ENCODE assay signal across 11 cellular contexts in the genomic region with DNA sequence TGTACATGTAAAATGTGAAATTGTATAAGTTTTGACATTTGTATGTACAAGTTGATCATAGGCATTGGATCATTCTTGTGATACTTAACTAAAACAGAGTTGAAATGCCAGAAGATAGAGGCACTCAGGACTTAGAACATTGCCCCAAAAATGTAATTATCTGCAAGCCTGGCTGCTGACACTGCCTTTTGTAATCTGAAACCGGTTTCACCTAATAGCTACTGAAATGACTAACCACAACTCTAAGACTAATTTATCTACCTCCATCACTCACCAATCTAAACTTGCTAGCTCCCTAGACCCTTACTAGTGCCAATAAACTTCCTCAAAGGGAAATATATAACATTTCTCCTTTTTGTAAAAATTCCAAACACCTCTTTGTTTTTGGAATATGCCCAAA.
"Had no signal": no experiment of that assay in that cellular context is flagged by ENCODE, and none has a peak within 500 bp of the region (broad histone marks: within the 10 kb centered on the region; RNA-seq: fewer than 3 reads in every experiment).

No MANE protein-coding gene starts in this region.

- H3K4me1 ChIP-seq: esophagus squamous epithelium, right atrium auricular region had no signal

- FAIRE-seq: small intestine, urothelium cell line had no signal

- H3K9me3 ChIP-seq: esophagus squamous epithelium, right atrium auricular region had no signal

- ATAC-seq: activated naive CD4-positive, alpha-beta T cell treated with anti-CD3 and anti-CD28 coated beads, Interleukin-2, amount 50 U/mL, for 72 hours; mucosa of descending colon; natural killer cell had no signal

- H3K27me3 ChIP-seq: esophagus squamous epithelium, right atrium auricular region had no signal

- DNase-seq: activated effector memory CD4-positive, alpha-beta T cell treated with Interleukin-2 at 50 U/mL for 16 hours; activated T-cell treated with anti-CD3 and anti-CD28 coated beads, Interleukin-2, amount 50 U/mL, for 24 hours; amygdala; esophagus squamous epithelium; immature natural killer cell; mucosa of descending colon; natural killer cell; small intestine had no signal

- H3K4me3 ChIP-seq: esophagus squamous epithelium, mucosa of descending colon, right atrium auricular region had no signal

- H3K36me3 ChIP-seq: esophagus squamous epithelium, right atrium auricular region had no signal

- H3K27ac ChIP-seq: esophagus squamous epithelium, right atrium auricular region had no signal
